ENCODE assay signal across 12 cellular contexts in genomic region chr6:157595768-157596167, GRCh38.
"Had no signal": no experiment of that assay in that cellular context is flagged by ENCODE, and none has a peak within 500 bp of the region (broad histone marks: within the 10 kb centered on the region; RNA-seq: fewer than 3 reads in every experiment).

No MANE protein-coding gene starts in this region.

- ATAC-seq: activated naive CD8-positive, alpha-beta T cell treated with anti-CD3 and anti-CD28 coated beads, Interleukin-2, amount 50 U/mL, for 24 hours; activated T-cell treated with anti-CD3 and anti-CD28 coated beads, Interleukin-2, amount 50 U/mL, for 72 hours had no signal

- H3K4me1 Mint-ChIP-seq: activated naive CD8-positive, alpha-beta T cell treated with anti-CD3 and anti-CD28 coated beads, Interleukin-2, amount 50 U/mL, for 24 hours had no signal

- H3K27ac ChIP-seq: lower lobe of right lung, psoas muscle had no signal

- H3K27ac Mint-ChIP-seq: activated naive CD8-positive, alpha-beta T cell treated with anti-CD3 and anti-CD28 coated beads, Interleukin-2, amount 50 U/mL, for 24 hours; activated T-cell treated with anti-CD3 and anti-CD28 coated beads, Interleukin-2, amount 50 U/mL, for 72 hours; dendritic cell treated with granulocyte-macrophage colony-stimulating factor and Interleukin-4, amounts not matched to agents 40 ng/mL and 50 ng/mL, for 4 days had no signal

- H3K4me3 Mint-ChIP-seq: activated naive CD8-positive, alpha-beta T cell treated with anti-CD3 and anti-CD28 coated beads, Interleukin-2, amount 50 U/mL, for 24 hours; activated T-cell treated with anti-CD3 and anti-CD28 coated beads, Interleukin-2, amount 50 U/mL, for 72 hours; dendritic cell treated with granulocyte-macrophage colony-stimulating factor and Interleukin-4, amounts not matched to agents 40 ng/mL and 50 ng/mL, for 4 days had no signal

- DNase-seq: activated CD4-positive, alpha-beta T cell treated with anti-CD3 and anti-CD28 coated beads for 48 hours; activated naive CD4-positive, alpha-beta T cell; activated naive CD8-positive, alpha-beta T cell treated with anti-CD3 and anti-CD28 coated beads, Interleukin-2, amount 50 U/mL, for 24 hours; activated T-cell treated with anti-CD3 and anti-CD28 coated beads, Interleukin-2, amount 50 U/mL, for 72 hours; caudate nucleus; hypothalamus; lower lobe of right lung; naive B cell; psoas muscle; stimulated activated CD4-positive, alpha-beta T cell treated with anti-CD3 and anti-CD28 coated beads, Interleukin-4, amount 100 ng/mL, for 1 hour; T1000 had no signal
